In genomic region chr1:53074313-53075154, GRCh38 we compare ENCODE assay signal across 1 cellular context.
TF ChIP-seq lines count a peak whose summit lies in the region.

No MANE protein-coding gene starts in this region.

TF ChIP-seq in K562, 482 proteins besides CTCF, POLR2A, EP300 and RAD21 (continued from another document):
- TF ChIP-seq ZFP36 (IDR thresholded peaks at IDR 0.05; ENCODE audit: low read depth, low read length, partially characterized antibody) = peak; percentile 96
- no peak for TF ChIP-seq ETS1 (conservative IDR thresholded peaks at IDR 0.05; ENCODE audit: control insufficient read depth, low read depth, low read length)
- no peak for TF ChIP-seq ZNF280B (CRISPR knock-in tag; IDR thresholded peaks at IDR 0.05)
